ENCODE assay signal across 1 cellular context in the genomic region with DNA sequence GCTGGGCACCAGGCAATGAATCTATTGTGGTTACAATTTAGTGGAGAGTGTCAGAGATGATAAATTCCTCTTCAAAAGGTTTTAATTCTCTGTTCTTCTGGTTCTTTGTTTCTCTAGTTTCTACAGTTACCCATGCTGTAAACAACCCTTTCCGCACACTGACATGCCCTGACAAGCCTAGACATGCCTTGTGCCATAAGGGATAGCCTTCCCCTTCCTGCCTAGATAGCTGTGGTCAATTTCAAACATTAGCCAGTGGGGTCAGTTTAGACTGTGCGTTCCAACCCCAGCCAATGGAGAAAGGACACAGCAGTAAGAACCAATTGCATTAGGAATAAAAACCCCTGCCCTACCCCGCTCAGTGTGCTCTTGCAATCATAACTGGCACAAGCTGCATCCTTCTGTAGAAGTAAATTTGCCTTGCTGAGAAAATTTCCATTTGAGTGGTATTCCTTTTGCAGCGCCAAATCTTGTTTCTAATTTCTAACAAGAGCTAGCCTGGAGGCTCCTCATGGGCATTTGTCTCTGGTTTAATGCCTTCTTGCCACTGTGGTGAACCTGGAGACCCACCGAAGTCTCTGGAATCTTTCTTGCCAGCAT.
TF ChIP-seq lines count a peak whose summit lies in the region.

No MANE protein-coding gene starts in this region.

TF ChIP-seq in HepG2, 621 proteins besides CTCF, POLR2A, EP300 and RAD21:
- TF ChIP-seq TP53 (CRISPR knock-in tag; conservative IDR thresholded peaks at IDR 0.05) (peak; percentile 93; the same call in 1 of the 2 replicates), ZNF562 (CRISPR knock-in tag; IDR thresholded peaks at IDR 0.05; ENCODE audit: borderline replicate concordance) (peak; percentile 76; the same call in 1 of the 2 replicates), POLR2AphosphoS2 (IDR thresholded peaks at IDR 0.05; ENCODE audit: low read depth, low read length) (no peak)
TF ChIP-seq in HepG2: peak in this region for 2.
